8 cellular contexts compared by ENCODE assay signal in genomic region chr3:105868450-105868744, GRCh38. TPM values are rescaled to one million over a fixed set of nuclear protein-coding genes. Genes with fewer than 3 reads are reported as not detected.
A peak's percentile ranks its signal among the peaks of the same experiment; 100 is the strongest.
DNase-seq lines count a peak whose midpoint lies in the region; ATAC-seq and TF ChIP-seq lines count a peak whose summit lies in the region.

No MANE protein-coding gene starts in this region.

- H3K27ac Mint-ChIP-seq in MCF 10A (ENCODE audit: low read depth, unreplicated experiment): peak overlapping the region; percentile 97

- H3K9me3 Mint-ChIP-seq in MCF 10A (ENCODE audit: unreplicated experiment): no peaks in the 10 kb centered on the region

- DNase-seq in AG09309 (ENCODE audit: low read depth) (no peak), SK-MEL-5 (ENCODE audit: low read depth, low spot score) (peak; percentile 49), MCF 10A (ENCODE audit: unreplicated experiment) (peak; percentile 54), sigmoid colon (peak; percentile 80), NCI-H1694 treated with DMSO at 0.1 percent for 48 hours (lab: John Stamatoyannopoulos, UW) (no peak)

- no peak for TF ChIP-seq EP300 in sigmoid colon (IDR thresholded peaks at IDR 0.05)

- no peaks in the 10 kb centered on the region for H3K27me3 ChIP-seq in iPS-20b (ENCODE audit: insufficient read depth, low read length)
- H3K27me3 ChIP-seq in sigmoid colon: no peaks in the 10 kb centered on the region

- peak overlapping the region; percentile 92 for H3K4me3 Mint-ChIP-seq in MCF 10A (ENCODE audit: unreplicated experiment)

- intact Hi-C loops in MCF 10A (cut with micrococcal nuclease): loop anchor here (2.0 to 10.0 kb wide), 10 partner anchors 76 to 1196 kb away; no protein-coding TSS in a partner anchor
- intact Hi-C loops in sigmoid colon (cut with DNase I): loop anchor here (5.0 to 10.0 kb wide), 3 partner anchors 181 to 1656 kb away; partner anchors contain the start of gene BBX

- TF ChIP-seq CTCF in AG09309 (IDR thresholded peaks at IDR 0.05; ENCODE audit: control insufficient read depth, insufficient read depth, low read depth, low read length, missing control alignments): no peak
- TF ChIP-seq CTCF in MCF 10A (IDR thresholded peaks at IDR 0.05; ENCODE audit: unreplicated experiment): no peak
- no peak for TF ChIP-seq CTCF in sigmoid colon (IDR thresholded peaks at IDR 0.05)

- H3K9ac ChIP-seq in iPS-20b (ENCODE audit: low read depth, low read length): peak overlapping the region; percentile 84

- peak; percentile 2 for ATAC-seq in GM18505 (IDR thresholded peaks at IDR 0.05; ENCODE audit: unreplicated experiment)
- peak; percentile 3 for ATAC-seq in HG03066 (IDR thresholded peaks at IDR 0.05; ENCODE audit: low read depth, unreplicated experiment)

- POLR2A ChIA-PET in MCF 10A (lab: Yijun Ruan, JAX): interaction anchor here (0.5 to 3.1 kb wide), 28 partner anchors 8 to 741 kb away, joined by 3 to 21 read pairs (median 4); no protein-coding TSS in a partner anchor

- H3K36me3 Mint-ChIP-seq in MCF 10A (ENCODE audit: insufficient read depth, unreplicated experiment): no peaks in the 10 kb centered on the region

- H3K27ac ChIP-seq in iPS-20b (ENCODE audit: low read length): no peak overlapping the region
- H3K27ac ChIP-seq in sigmoid colon: peak overlapping the region; percentile 94 to 99 (median 98)

- TF ChIP-seq POLR2A in GM18505 (IDR thresholded peaks at IDR 0.05; ENCODE audit: borderline replicate concordance, extremely low read depth, insufficient read depth, insufficient read length) (no peak), sigmoid colon (IDR thresholded peaks at IDR 0.05) (no peak)

- no TSS peak for BruUV-seq in MCF 10A (replicated peaks; lab: Mats Ljungman, UMichigan)

- in situ Hi-C loops in SK-MEL-5 (cut with HindIII; ENCODE audit: low pct_unique_long_range_greater_than_20kb, low sequenced_read_pairs): no loop called here

- peak overlapping the region; percentile 99 for H3K4me3 ChIP-seq in AG09309 (ENCODE audit: control insufficient read depth, low read depth, low read length)
- peak overlapping the region; percentile 88 for H3K4me3 ChIP-seq in iPS-20b (ENCODE audit: low read length)
- H3K4me3 ChIP-seq in sigmoid colon: peak overlapping the region; percentile 76 to 97 (median 97)

- H3K4me1 Mint-ChIP-seq in MCF 10A (ENCODE audit: insufficient read depth, unreplicated experiment): peaks cover 35% of the 10 kb centered on the region

- H3K4me1 ChIP-seq in iPS-20b (ENCODE audit: insufficient read depth, low read length) (peaks cover 12% of the 10 kb centered on the region), sigmoid colon (peaks cover 0 to 50% (median 34%) of the 10 kb centered on the region in 4 donors)

- peaks cover 24% of the 10 kb centered on the region; the same call in 1 of the 2 replicates for H3K36me3 ChIP-seq in iPS-20b (ENCODE audit: insufficient read depth, low read depth, low read length)
- peaks cover 0 to 11% (median 0%) of the 10 kb centered on the region in 4 donors for H3K36me3 ChIP-seq in sigmoid colon

- H3K9me3 ChIP-seq in iPS-20b (ENCODE audit: insufficient read depth, low read depth, low read length): no peaks in the 10 kb centered on the region
- no peaks in the 10 kb centered on the region for H3K9me3 ChIP-seq in sigmoid colon

- WGBS in sigmoid colon, 2 donors: 0 to 1% methylated on average over 27 of the region's 27 CpGs

- H3K27me3 Mint-ChIP-seq in MCF 10A (ENCODE audit: insufficient read depth, unreplicated experiment): no peaks in the 10 kb centered on the region

- CTCF ChIA-PET in MCF 10A (lab: Yijun Ruan, JAX): interaction anchor here (1.0 to 1.8 kb wide), 2 partner anchors 10 to 355 kb away, joined by 3 to 4 read pairs; no protein-coding TSS in a partner anchor

RNA-seq across cellular contexts. Expression of gene CBLB, which starts 0.4 kb away (rescaled TPM):
- 23.0 and 29.3 TPM in 2 replicates for total RNA-seq in SK-MEL-5 (2014; rRNA removed; shearing (Covaris generic))
- polyA plus RNA-seq in SK-MEL-5 (2015; cell fraction: cytosol; rRNA removed): 19.4 and 26.2 TPM in 2 replicates
- polyA plus RNA-seq in SK-MEL-5 (2015; cell fraction: nucleus; rRNA removed): 38.1 and 38.2 TPM in 2 replicates
- 19.7 and 43.4 TPM in 2 replicates for total RNA-seq in MCF 10A (2022)
- 10 to 100 TPM; 27.4 to 55.9 (median 48.3) TPM for total RNA-seq in sigmoid colon
- polyA plus RNA-seq in sigmoid colon: 10 to 100 TPM in 2 of 3 donors, 1 to 10 TPM in 1; 9.6 to 16.6 (median 15.2) TPM

Comparison
In these comparisons a context has a peak if more than half of its experiments do, and no peak if none do; other contexts are left out.
1. DNase-seq: peak in SK-MEL-5 (single experiment), MCF 10A (single experiment) and sigmoid colon (single experiment); none in AG09309 (single experiment) and NCI-H1694 treated with DMSO at 0.1 percent for 48 hours (single experiment).
2. Peak in every context shown above with its lines, with median percentiles within 50 percentile points of each other: H3K4me3 ChIP-seq.